Comparison of ENCODE assay signal across 8 cellular contexts in genomic region chr15:99425666-99426301, GRCh38.
DNase-seq lines count a peak whose midpoint lies in the region; ATAC-seq lines count a peak whose summit lies in the region.

No MANE protein-coding gene starts in this region.

- no peaks in the 10 kb centered on the region for H3K27me3 ChIP-seq in aorta (ENCODE audit: control insufficient read depth in 1 of 2, insufficient read depth in 2 of 2, low read length in 1 of 2)

- H3K27me3 Mint-ChIP-seq in activated naive CD8-positive, alpha-beta T cell: no peaks in the 10 kb centered on the region
- no peaks in the 10 kb centered on the region for H3K27me3 Mint-ChIP-seq in activated naive CD8-positive, alpha-beta T cell treated with anti-CD3 and anti-CD28 coated beads for 36 hours
- H3K27me3 Mint-ChIP-seq in central memory CD8-positive, alpha-beta T cell: peaks cover 5% of the 10 kb centered on the region

- no peak for DNase-seq in activated naive CD8-positive, alpha-beta T cell treated with anti-CD3 and anti-CD28 coated beads for 36 hours
- DNase-seq in central memory CD8-positive, alpha-beta T cell (ENCODE audit: low spot score in 2 of 2): no peak
- peak; percentile 28 to 53 for DNase-seq in lung microvascular endothelial cell (ENCODE audit: low read depth in 2 of 2)
- peak; percentile 57 to 76 for DNase-seq in aorta
- no peak for DNase-seq in NOMO-1 treated with dmso at 0.1 percent for 144 hours (lab: John Stamatoyannopoulos, UW; ENCODE audit: unreplicated experiment)
- no peak for DNase-seq in ACHN
- no peak for DNase-seq in occipital lobe (lab: John Stamatoyannopoulos, UW)

- H3K9me3 Mint-ChIP-seq in activated naive CD8-positive, alpha-beta T cell (ENCODE audit: low read depth): no peaks in the 10 kb centered on the region
- no peaks in the 10 kb centered on the region for H3K9me3 Mint-ChIP-seq in activated naive CD8-positive, alpha-beta T cell treated with anti-CD3 and anti-CD28 coated beads for 36 hours
- H3K9me3 Mint-ChIP-seq in central memory CD8-positive, alpha-beta T cell: no peaks in the 10 kb centered on the region

- WGBS in aorta, 2 donors: 19 to 23% methylated on average over 18 to 19 of the region's 19 CpGs

- no peaks in the 10 kb centered on the region for H3K36me3 Mint-ChIP-seq in activated naive CD8-positive, alpha-beta T cell
- H3K36me3 Mint-ChIP-seq in activated naive CD8-positive, alpha-beta T cell treated with anti-CD3 and anti-CD28 coated beads for 36 hours: peaks cover 1% of the 10 kb centered on the region
- H3K36me3 Mint-ChIP-seq in central memory CD8-positive, alpha-beta T cell (ENCODE audit: insufficient read depth): no peaks in the 10 kb centered on the region

- in situ Hi-C loops in ACHN (cut with HindIII; ENCODE audit: low pct_ligation_motif_present, low pct_unique_long_range_greater_than_20kb, low sequenced_read_pairs): no loop called here

- ATAC-seq in central memory CD8-positive, alpha-beta T cell (replicated peaks; ENCODE audit: extremely low read depth, poor library complexity, severe bottlenecking): no peak
- peak; percentile 48 for ATAC-seq in aorta (ENCODE audit: low FRiP score)

- no peaks in the 10 kb centered on the region for H3K9me3 ChIP-seq in aorta (ENCODE audit: control insufficient read depth, low read length)

- intact Hi-C loops in aorta (cut with DNase I): loop anchor here in 1 of 2 donors (1.0 kb wide), 1 partner anchor 30 kb away; no protein-coding TSS in a partner anchor

- no peak overlapping the region for H3K4me3 ChIP-seq in aorta (ENCODE audit: low read length in 2 of 2)

- no peak overlapping the region for H3K4me3 Mint-ChIP-seq in activated naive CD8-positive, alpha-beta T cell
- no peak overlapping the region for H3K4me3 Mint-ChIP-seq in activated naive CD8-positive, alpha-beta T cell treated with anti-CD3 and anti-CD28 coated beads for 36 hours
- no peak overlapping the region for H3K4me3 Mint-ChIP-seq in central memory CD8-positive, alpha-beta T cell

- peaks cover 65% of the 10 kb centered on the region for H3K4me1 Mint-ChIP-seq in activated naive CD8-positive, alpha-beta T cell (ENCODE audit: low read depth)
- H3K4me1 Mint-ChIP-seq in activated naive CD8-positive, alpha-beta T cell treated with anti-CD3 and anti-CD28 coated beads for 36 hours: peaks cover 53% of the 10 kb centered on the region
- no peaks in the 10 kb centered on the region for H3K4me1 Mint-ChIP-seq in central memory CD8-positive, alpha-beta T cell

- H3K4me1 ChIP-seq in aorta (ENCODE audit: control insufficient read depth in 1 of 2, insufficient read depth in 2 of 2, low read length in 2 of 2): no peaks in the 10 kb centered on the region

- H3K27ac Mint-ChIP-seq in activated naive CD8-positive, alpha-beta T cell: peak overlapping the region; percentile 78
- no peak overlapping the region for H3K27ac Mint-ChIP-seq in activated naive CD8-positive, alpha-beta T cell treated with anti-CD3 and anti-CD28 coated beads for 36 hours
- H3K27ac Mint-ChIP-seq in central memory CD8-positive, alpha-beta T cell (ENCODE audit: low read depth): peak overlapping the region; percentile 53

- H3K36me3 ChIP-seq in aorta (ENCODE audit: control insufficient read depth in 1 of 2, insufficient read depth in 2 of 2, low read length in 1 of 2): no peaks in the 10 kb centered on the region

- peak overlapping the region; percentile 17 to 72 for H3K27ac ChIP-seq in aorta (ENCODE audit: low read depth in 1 of 2, low read length in 2 of 2)

Comparison
In these comparisons a context has a peak if more than half of its experiments do, and no peak if none do; other contexts are left out.
1. DNase-seq: peak in lung microvascular endothelial cell (2 of 2) and aorta (2 of 2); none in activated naive CD8-positive, alpha-beta T cell treated with anti-CD3 and anti-CD28 coated beads for 36 hours (single experiment), central memory CD8-positive, alpha-beta T cell (0 of 2), NOMO-1 treated with dmso at 0.1 percent for 144 hours (single experiment), ACHN (single experiment) and occipital lobe (single experiment).